Comparison of ENCODE assay signal across 24 cellular contexts in genomic region chr3:66023728-66024390, GRCh38.
"Had no signal": no experiment of that assay in that cellular context is flagged by ENCODE, and none has a peak within 500 bp of the region (broad histone marks: within the 10 kb centered on the region; RNA-seq: fewer than 3 reads in every experiment).

No MANE protein-coding gene starts in this region.

- H3K4me1 ChIP-seq: sigmoid colon, tibial nerve had no signal

- H3K27ac ChIP-seq: breast epithelium, coronary artery, dorsolateral prefrontal cortex, esophagus squamous epithelium, right atrium auricular region, sigmoid colon, tibial nerve, upper lobe of right lung had no signal

- DNase-seq: caudate nucleus; dorsolateral prefrontal cortex; effector CD8-positive, alpha-beta T cell; esophagus squamous epithelium; immature natural killer cell; kidney; left cardiac atrium; left ventricle myocardium superior; mesenchymal stem cell; midbrain; naive thymus-derived CD4-positive, alpha-beta T cell; nephron progenitor cell; sigmoid colon; small intestine; stimulated activated CD4-positive, alpha-beta T cell treated with anti-CD3 and anti-CD28 coated beads, Interleukin-12 subunit alpha, Interleukin-12 subunit beta, amount 100 ng/mL, for 4 hours; stimulated activated CD4-positive, alpha-beta T cell treated with anti-CD3 and anti-CD28 coated beads, Interleukin-2, amount 100 ng/mL, for 48 hours; stimulated activated naive CD8-positive, alpha-beta T cell treated with anti-CD3 and anti-CD28 coated beads, Interleukin-15, Interleukin-2, amounts not matched to agents 100 U/mL and 50 U/mL, for 24 hours; upper lobe of right lung had no signal

- H3K36me3 ChIP-seq: breast epithelium, esophagus squamous epithelium, right atrium auricular region, sigmoid colon, tibial nerve, upper lobe of right lung had no signal

- ATAC-seq: left ventricle myocardium superior; naive thymus-derived CD4-positive, alpha-beta T cell; stimulated activated effector memory CD8-positive, alpha-beta T cell treated with anti-CD3 and anti-CD28 coated beads, Interleukin-12 subunit alpha, Interleukin-12 subunit beta, amount 100 ng/mL, for 72 hours; stimulated activated naive CD8-positive, alpha-beta T cell treated with anti-CD3 and anti-CD28 coated beads, Interleukin-15, Interleukin-2, amounts not matched to agents 100 U/mL and 50 U/mL, for 24 hours; upper lobe of right lung had no signal

- H3K9me3 ChIP-seq: breast epithelium, esophagus squamous epithelium, right atrium auricular region, sigmoid colon, tibial nerve, upper lobe of right lung had no signal

- H3K27me3 ChIP-seq: breast epithelium, dorsolateral prefrontal cortex, esophagus squamous epithelium, right atrium auricular region, sigmoid colon, tibial nerve, upper lobe of right lung had no signal

- FAIRE-seq: kidney, small intestine had no signal

- H3K4me3 ChIP-seq: breast epithelium, coronary artery, dorsolateral prefrontal cortex, esophagus squamous epithelium, lung, right atrium auricular region, sigmoid colon, tibial nerve, upper lobe of right lung had no signal
